ENCODE assay signal across 8 cellular contexts in the genomic region with DNA sequence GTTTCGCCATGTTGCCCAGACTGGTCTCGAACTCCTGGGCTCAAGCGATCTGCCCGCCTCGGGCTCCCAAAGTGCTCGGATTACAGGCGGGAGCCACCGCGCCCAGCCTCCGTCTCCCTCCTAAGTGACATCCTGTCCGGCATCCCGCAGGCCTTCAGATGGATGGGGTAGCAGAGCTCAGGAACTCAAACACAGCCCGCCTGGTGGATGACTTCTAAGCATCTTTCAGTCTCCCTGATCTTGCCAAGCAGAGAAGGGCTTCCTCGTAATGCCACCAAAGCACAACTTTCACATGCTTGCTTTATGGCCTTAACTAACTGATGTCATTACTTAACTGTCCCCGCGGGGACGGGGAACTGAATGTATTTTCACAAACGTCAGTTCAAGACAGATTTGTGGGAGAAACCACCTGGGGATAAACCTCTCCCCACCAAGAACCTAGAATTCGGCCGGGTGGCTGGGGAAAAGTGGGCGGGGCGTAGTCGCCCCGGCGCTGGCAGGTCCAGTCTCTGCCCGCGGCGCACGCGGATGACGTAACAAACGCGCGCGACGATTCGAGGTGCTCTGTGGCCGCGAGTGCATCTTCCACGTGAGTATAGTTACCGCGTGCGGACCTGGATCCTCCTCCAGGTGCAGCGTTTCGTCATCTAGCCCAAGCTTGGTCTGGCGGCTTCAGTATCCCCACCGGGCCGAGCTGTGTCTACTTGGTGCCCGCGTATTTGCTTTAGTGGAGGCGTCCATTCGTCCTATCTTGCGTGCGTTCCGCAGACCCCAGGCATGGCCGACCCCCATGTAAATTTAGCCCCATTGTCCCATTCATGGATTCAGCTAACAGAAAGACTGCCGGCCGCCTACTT. TPM values are rescaled to one million over a fixed set of nuclear protein-coding genes. Genes with fewer than 3 reads are reported as not detected.
DNase-seq lines count a peak whose midpoint lies in the region; ATAC-seq and TF ChIP-seq lines count a peak whose summit lies in the region.

PFAS (plus strand) TSS at position 539 of the 857 bp plus-strand sequence. CDS start 4,649 bp downstream, outside the sequence.

- ATAC-seq in GM19397 (IDR thresholded peaks at IDR 0.05; ENCODE audit: unreplicated experiment) = peak; percentile 56
- ATAC-seq in effector memory CD8-positive, alpha-beta T cell (replicated peaks) = peak; percentile 57
- ATAC-seq in memory B cell (ENCODE audit: low read depth) = peak; percentile 54

- peak; percentile 95 for DNase-seq in CD14-positive monocyte (ENCODE audit: low spot score)
- peak; percentile 94 for DNase-seq in HT-29 (ENCODE audit: low spot score)
- peak; percentile 86 to 88 for DNase-seq in NOMO-1 (lab: John Stamatoyannopoulos, UW; ENCODE audit: unreplicated experiment in 2 of 2)
- peak; percentile 95 to 97 for DNase-seq in activated CD8-positive, alpha-beta memory T cell treated with anti-CD3 and anti-CD28 coated beads for 4 hours (ENCODE audit: low read depth in 2 of 2)
- DNase-seq in effector memory CD8-positive, alpha-beta T cell = peak; percentile 95 to 96 (median 96)
- peak; percentile 97 to 99 for DNase-seq in memory B cell (ENCODE audit: low spot score in 2 of 2)
- DNase-seq in stimulated activated CD4-positive, alpha-beta T cell treated with anti-CD3 and anti-CD28 coated beads, TNF-alpha, amount 100 ng/mL, for 48 hours (ENCODE audit: low read depth in 3 of 3) = peak; percentile 94 to 99 (median 95)

- H3K27me3 Mint-ChIP-seq in CD14-positive monocyte (ENCODE audit: low read depth in 3 of 3) (no peaks in the 10 kb centered on the region), memory B cell (no peaks in the 10 kb centered on the region)
- H3K27me3 Mint-ChIP-seq in effector memory CD8-positive, alpha-beta T cell = no peaks in the 10 kb centered on the region

- H3K27ac Mint-ChIP-seq in CD14-positive monocyte (peak within 1 kb of the TSS; percentile 97 to 100 (median 99)), memory B cell (peak within 1 kb of the TSS; percentile 100)
- H3K27ac Mint-ChIP-seq in effector memory CD8-positive, alpha-beta T cell = peak within 1 kb of the TSS; percentile 96 to 99

- intact Hi-C loops in CD14-positive monocyte (cut with micrococcal nuclease) = loop anchor here (1.0 to 10.0 kb wide), 5 partner anchors 23 to 64 kb away; partner anchors contain the start of genes AURKB (in 2 of the 2) and RANGRF (in 1 of the 2)

- H3K4me3 Mint-ChIP-seq in CD14-positive monocyte (peak within 1 kb of the TSS; percentile 95 to 98), memory B cell (peak within 1 kb of the TSS; percentile 98)
- peak within 1 kb of the TSS; percentile 96 to 100 for H3K4me3 Mint-ChIP-seq in effector memory CD8-positive, alpha-beta T cell

- H3K36me3 Mint-ChIP-seq in CD14-positive monocyte (peaks cover 4 to 18% of the 10 kb centered on the region in 2 donors), memory B cell (peaks cover 13% of the 10 kb centered on the region)
- peaks cover 39% of the 10 kb centered on the region for H3K36me3 Mint-ChIP-seq in effector memory CD8-positive, alpha-beta T cell (ENCODE audit: insufficient read depth)

- no peak for TF ChIP-seq CTCF in CD14-positive monocyte (IDR thresholded peaks at IDR 0.05)

- H3K4me1 Mint-ChIP-seq in CD14-positive monocyte (peaks cover 32% of the 10 kb centered on the region), memory B cell (peaks cover 31% of the 10 kb centered on the region)
- H3K4me1 Mint-ChIP-seq in effector memory CD8-positive, alpha-beta T cell (ENCODE audit: low read depth in 2 of 2) = peaks cover 38 to 58% of the 10 kb centered on the region in 2 donors

- H3K9me3 Mint-ChIP-seq in CD14-positive monocyte (peaks cover 0 to 4% (median 0%) of the 10 kb centered on the region in 7 donors), memory B cell (no peaks in the 10 kb centered on the region)
- no peaks in the 10 kb centered on the region for H3K9me3 Mint-ChIP-seq in effector memory CD8-positive, alpha-beta T cell

RNA-seq across cellular contexts. Expression of gene PFAS, which starts in this region (rescaled TPM):
- 1 to 10 TPM; 4.1 to 4.4 TPM for polyA plus RNA-seq in CD14-positive monocyte
- 45.4 and 51.3 TPM in 2 replicates for total RNA-seq in HT-29 (2014; rRNA removed; shearing (Covaris generic))

Comparison
In these comparisons a context has a peak if more than half of its experiments do, and no peak if none do; other contexts are left out.
1. Peak in every context shown above with its lines: DNase-seq and ATAC-seq.